8 cellular contexts compared by ENCODE assay signal in the genomic region with DNA sequence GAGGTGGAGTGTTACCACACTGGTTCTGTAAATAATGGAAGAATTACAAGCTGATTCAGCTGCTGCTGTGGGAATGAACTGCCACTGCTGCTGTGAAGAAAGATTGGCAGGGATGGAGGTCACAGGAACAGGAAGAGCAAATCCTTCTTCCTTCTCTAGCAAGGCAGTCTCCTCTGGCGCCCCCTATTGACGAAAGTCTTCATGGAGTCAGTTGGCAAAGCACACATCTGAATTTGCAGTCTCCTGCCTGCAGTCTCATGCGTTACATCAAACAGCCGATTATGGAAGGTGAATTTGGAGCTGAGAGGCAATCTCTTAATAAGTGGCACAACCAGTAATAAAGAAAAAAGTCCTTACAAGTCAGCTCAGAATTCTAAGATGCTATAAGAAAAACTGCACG.
DNase-seq lines count a peak whose midpoint lies in the region; ATAC-seq lines count a peak whose summit lies in the region.

No MANE protein-coding gene starts in this region.

- H2AK5ac ChIP-seq in mesendoderm (ENCODE audit: low read length) = no peak overlapping the region

- no peak overlapping the region for H3K4me2 ChIP-seq in mesendoderm (ENCODE audit: low read length)

- no peaks in the 10 kb centered on the region for H3K27me3 Mint-ChIP-seq in T-helper 17 cell

- H3K56ac ChIP-seq in mesendoderm (ENCODE audit: low read length) = no peak overlapping the region

- no CpG with 5 or more reads among the region's 5 CpGs for WGBS in mesendoderm (ENCODE audit: extremely low coverage, insufficient coverage, low lambda C conversion rate)

- H3K27ac ChIP-seq in mesendoderm (ENCODE audit: low read depth, low read length) = no peak overlapping the region

- H3K9me3 ChIP-seq in T-helper 17 cell (ENCODE audit: control insufficient read depth, low read length, poor library complexity, severe bottlenecking) = no peaks in the 10 kb centered on the region

- H3K36me3 ChIP-seq in mesendoderm (ENCODE audit: control insufficient read depth, insufficient read depth, low read length) = no peaks in the 10 kb centered on the region

- DNase-seq in SIG-M5 treated with dmso at 0.1 percent for 504 hours (lab: John Stamatoyannopoulos, UW; ENCODE audit: unreplicated experiment) = peak; percentile 3
- no peak for DNase-seq in SIG-M5 (lab: John Stamatoyannopoulos, UW)
- peak; percentile 15 for DNase-seq in NCI-H460 (ENCODE audit: extremely low read depth, low read depth)
- DNase-seq in dedifferentiated amniotic fluid mesenchymal stem cell (ENCODE audit: extremely low spot score) = peak; percentile 18
- DNase-seq in mesendoderm = peak; percentile 89
- no peak for DNase-seq in NCI-H2081 treated with DMSO at 0.1 percent for 48 hours (lab: John Stamatoyannopoulos, UW)
- no peak for DNase-seq in NCI-H510A (lab: John Stamatoyannopoulos, UW)
- no peak for DNase-seq in T-helper 17 cell

- H3K4me1 ChIP-seq in mesendoderm (ENCODE audit: control insufficient read depth, low read depth, low read length) = no peaks in the 10 kb centered on the region

- no peak overlapping the region for H2BK5ac ChIP-seq in mesendoderm (ENCODE audit: low read length)

- no peak overlapping the region for H3K27ac Mint-ChIP-seq in T-helper 17 cell

- ATAC-seq in T-helper 17 cell = no peak

- H2BK15ac ChIP-seq in mesendoderm (replicated peaks; ENCODE audit: low read depth) = no peak overlapping the region

- no peak overlapping the region for H4K8ac ChIP-seq in mesendoderm (ENCODE audit: low read depth, low read length)

- no peaks in the 10 kb centered on the region for H3K4me1 Mint-ChIP-seq in T-helper 17 cell

- no peak overlapping the region for H3K9ac ChIP-seq in mesendoderm (ENCODE audit: low read length)

- no peaks in the 10 kb centered on the region for H3K36me3 Mint-ChIP-seq in T-helper 17 cell (ENCODE audit: low read depth)

- no peak overlapping the region for H3K4me3 ChIP-seq in mesendoderm (ENCODE audit: low read length)

- H3K79me1 ChIP-seq in mesendoderm (ENCODE audit: low read length) = no peaks in the 10 kb centered on the region

- H3K4ac ChIP-seq in mesendoderm (ENCODE audit: low read depth, low read length) = no peak overlapping the region

- H2BK120ac ChIP-seq in mesendoderm (ENCODE audit: low read depth, low read length) = no peak overlapping the region

- H3K79me2 ChIP-seq in mesendoderm (ENCODE audit: control insufficient read depth, insufficient read depth, low read length) = no peaks in the 10 kb centered on the region

- no peak overlapping the region for H3K23ac ChIP-seq in mesendoderm (ENCODE audit: low read length)

- no peak overlapping the region for H4K5ac ChIP-seq in mesendoderm (ENCODE audit: low read length)

- H3K27me3 ChIP-seq in mesendoderm (ENCODE audit: insufficient read depth, low read length, poor library complexity) = no peaks in the 10 kb centered on the region

- H3K18ac ChIP-seq in mesendoderm (ENCODE audit: low read length) = no peak overlapping the region

- no peak overlapping the region for H3K4me3 Mint-ChIP-seq in T-helper 17 cell

Comparison
In these comparisons a context has a peak if more than half of its experiments do, and no peak if none do; other contexts are left out.
1. DNase-seq: peak in SIG-M5 treated with dmso at 0.1 percent for 504 hours (single experiment), NCI-H460 (single experiment), dedifferentiated amniotic fluid mesenchymal stem cell (single experiment) and mesendoderm (single experiment); none in SIG-M5 (single experiment), NCI-H2081 treated with DMSO at 0.1 percent for 48 hours (single experiment), NCI-H510A (single experiment) and T-helper 17 cell (0 of 3).